1 cellular context compared by ENCODE assay signal in genomic region chr6:6725834-6726194, GRCh38.
TF ChIP-seq lines count a peak whose summit lies in the region.

No MANE protein-coding gene starts in this region.

TF ChIP-seq in WTC11, 78 proteins besides CTCF, POLR2A, EP300 and RAD21 (continued from another document):
- TF ChIP-seq, protein P1, sequence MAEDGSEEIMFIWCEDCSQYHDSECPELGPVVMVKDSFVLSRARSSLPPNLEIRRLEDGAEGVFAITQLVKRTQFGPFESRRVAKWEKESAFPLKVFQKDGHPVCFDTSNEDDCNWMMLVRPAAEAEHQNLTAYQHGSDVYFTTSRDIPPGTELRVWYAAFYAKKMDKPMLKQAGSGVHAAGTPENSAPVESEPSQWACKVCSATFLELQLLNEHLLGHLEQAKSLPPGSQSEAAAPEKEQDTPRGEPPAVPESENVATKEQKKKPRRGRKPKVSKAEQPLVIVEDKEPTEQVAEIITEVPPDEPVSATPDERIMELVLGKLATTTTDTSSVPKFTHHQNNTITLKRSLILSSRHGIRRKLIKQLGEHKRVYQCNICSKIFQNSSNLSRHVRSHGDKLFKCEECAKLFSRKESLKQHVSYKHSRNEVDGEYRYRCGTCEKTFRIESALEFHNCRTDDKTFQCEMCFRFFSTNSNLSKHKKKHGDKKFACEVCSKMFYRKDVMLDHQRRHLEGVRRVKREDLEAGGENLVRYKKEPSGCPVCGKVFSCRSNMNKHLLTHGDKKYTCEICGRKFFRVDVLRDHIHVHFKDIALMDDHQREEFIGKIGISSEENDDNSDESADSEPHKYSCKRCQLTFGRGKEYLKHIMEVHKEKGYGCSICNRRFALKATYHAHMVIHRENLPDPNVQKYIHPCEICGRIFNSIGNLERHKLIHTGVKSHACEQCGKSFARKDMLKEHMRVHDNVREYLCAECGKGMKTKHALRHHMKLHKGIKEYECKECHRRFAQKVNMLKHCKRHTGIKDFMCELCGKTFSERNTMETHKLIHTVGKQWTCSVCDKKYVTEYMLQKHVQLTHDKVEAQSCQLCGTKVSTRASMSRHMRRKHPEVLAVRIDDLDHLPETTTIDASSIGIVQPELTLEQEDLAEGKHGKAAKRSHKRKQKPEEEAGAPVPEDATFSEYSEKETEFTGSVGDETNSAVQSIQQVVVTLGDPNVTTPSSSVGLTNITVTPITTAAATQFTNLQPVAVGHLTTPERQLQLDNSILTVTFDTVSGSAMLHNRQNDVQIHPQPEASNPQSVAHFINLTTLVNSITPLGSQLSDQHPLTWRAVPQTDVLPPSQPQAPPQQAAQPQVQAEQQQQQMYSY (CRISPR knock-in tag; IDR thresholded peaks at IDR 0.05), result no peak
- no peak for TF ChIP-seq OVOL2 (CRISPR knock-in tag; IDR thresholded peaks at IDR 0.05; ENCODE audit: borderline replicate concordance)
- TF ChIP-seq ESRRA (CRISPR knock-in tag; IDR thresholded peaks at IDR 0.05; ENCODE audit: borderline replicate concordance), result no peak
- TF ChIP-seq, protein P2, sequence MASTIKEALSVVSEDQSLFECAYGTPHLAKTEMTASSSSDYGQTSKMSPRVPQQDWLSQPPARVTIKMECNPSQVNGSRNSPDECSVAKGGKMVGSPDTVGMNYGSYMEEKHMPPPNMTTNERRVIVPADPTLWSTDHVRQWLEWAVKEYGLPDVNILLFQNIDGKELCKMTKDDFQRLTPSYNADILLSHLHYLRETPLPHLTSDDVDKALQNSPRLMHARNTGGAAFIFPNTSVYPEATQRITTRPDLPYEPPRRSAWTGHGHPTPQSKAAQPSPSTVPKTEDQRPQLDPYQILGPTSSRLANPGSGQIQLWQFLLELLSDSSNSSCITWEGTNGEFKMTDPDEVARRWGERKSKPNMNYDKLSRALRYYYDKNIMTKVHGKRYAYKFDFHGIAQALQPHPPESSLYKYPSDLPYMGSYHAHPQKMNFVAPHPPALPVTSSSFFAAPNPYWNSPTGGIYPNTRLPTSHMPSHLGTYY (CRISPR knock-in tag; IDR thresholded peaks at IDR 0.05), result no peak
- no peak for TF ChIP-seq JUN (CRISPR knock-in tag; IDR thresholded peaks at IDR 0.05)
- TF ChIP-seq GTF2I (CRISPR knock-in tag; conservative IDR thresholded peaks at IDR 0.05), result no peak
- no peak for TF ChIP-seq ZNF416 (CRISPR knock-in tag; IDR thresholded peaks at IDR 0.05)
- no peak for TF ChIP-seq ZNF263 (CRISPR knock-in tag; IDR thresholded peaks at IDR 0.05; ENCODE audit: low read depth)
- TF ChIP-seq, protein P3, sequence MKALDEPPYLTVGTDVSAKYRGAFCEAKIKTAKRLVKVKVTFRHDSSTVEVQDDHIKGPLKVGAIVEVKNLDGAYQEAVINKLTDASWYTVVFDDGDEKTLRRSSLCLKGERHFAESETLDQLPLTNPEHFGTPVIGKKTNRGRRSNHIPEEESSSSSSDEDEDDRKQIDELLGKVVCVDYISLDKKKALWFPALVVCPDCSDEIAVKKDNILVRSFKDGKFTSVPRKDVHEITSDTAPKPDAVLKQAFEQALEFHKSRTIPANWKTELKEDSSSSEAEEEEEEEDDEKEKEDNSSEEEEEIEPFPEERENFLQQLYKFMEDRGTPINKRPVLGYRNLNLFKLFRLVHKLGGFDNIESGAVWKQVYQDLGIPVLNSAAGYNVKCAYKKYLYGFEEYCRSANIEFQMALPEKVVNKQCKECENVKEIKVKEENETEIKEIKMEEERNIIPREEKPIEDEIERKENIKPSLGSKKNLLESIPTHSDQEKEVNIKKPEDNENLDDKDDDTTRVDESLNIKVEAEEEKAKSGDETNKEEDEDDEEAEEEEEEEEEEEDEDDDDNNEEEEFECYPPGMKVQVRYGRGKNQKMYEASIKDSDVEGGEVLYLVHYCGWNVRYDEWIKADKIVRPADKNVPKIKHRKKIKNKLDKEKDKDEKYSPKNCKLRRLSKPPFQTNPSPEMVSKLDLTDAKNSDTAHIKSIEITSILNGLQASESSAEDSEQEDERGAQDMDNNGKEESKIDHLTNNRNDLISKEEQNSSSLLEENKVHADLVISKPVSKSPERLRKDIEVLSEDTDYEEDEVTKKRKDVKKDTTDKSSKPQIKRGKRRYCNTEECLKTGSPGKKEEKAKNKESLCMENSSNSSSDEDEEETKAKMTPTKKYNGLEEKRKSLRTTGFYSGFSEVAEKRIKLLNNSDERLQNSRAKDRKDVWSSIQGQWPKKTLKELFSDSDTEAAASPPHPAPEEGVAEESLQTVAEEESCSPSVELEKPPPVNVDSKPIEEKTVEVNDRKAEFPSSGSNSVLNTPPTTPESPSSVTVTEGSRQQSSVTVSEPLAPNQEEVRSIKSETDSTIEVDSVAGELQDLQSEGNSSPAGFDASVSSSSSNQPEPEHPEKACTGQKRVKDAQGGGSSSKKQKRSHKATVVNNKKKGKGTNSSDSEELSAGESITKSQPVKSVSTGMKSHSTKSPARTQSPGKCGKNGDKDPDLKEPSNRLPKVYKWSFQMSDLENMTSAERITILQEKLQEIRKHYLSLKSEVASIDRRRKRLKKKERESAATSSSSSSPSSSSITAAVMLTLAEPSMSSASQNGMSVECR (CRISPR knock-in tag; IDR thresholded peaks at IDR 0.05; ENCODE audit: borderline replicate concordance), result no peak
